ENCODE assay signal across 19 cellular contexts in genomic region chr1:194103516-194104246, GRCh38.
"Had no signal": no experiment of that assay in that cellular context is flagged by ENCODE, and none has a peak within 500 bp of the region (broad histone marks: within the 10 kb centered on the region; RNA-seq: fewer than 3 reads in every experiment).

No MANE protein-coding gene starts in this region.

- H3K4me1 ChIP-seq: gastroesophageal sphincter, left ventricle myocardium inferior, vagina had no signal

- H3K4me3 Mint-ChIP-seq: immature natural killer cell; naive B cell; nephron progenitor cell; stimulated activated naive B cell treated with anti-CD40 and anti-IgM and Interleukin-4, amounts not matched to agents 10 μg/mL and 1 μg/mL and 100 μg/mL, for 72 hours had no signal

- FAIRE-seq: endometrium, keratinocyte, small intestine had no signal

- DNase-seq: effector memory CD4-positive, alpha-beta T cell; immature natural killer cell; left ventricle myocardium inferior; mesenchymal stem cell; midbrain; naive B cell; small intestine; stimulated activated CD4-positive, alpha-beta T cell treated with anti-CD3 and anti-CD28 coated beads, Interleukin-2, amount 100 ng/mL, for 48 hours; stimulated activated CD8-positive, alpha-beta memory T cell treated with anti-CD3 and anti-CD28 coated beads, Interleukin-4, amount 100 ng/mL, for 48 hours; stimulated activated naive B cell treated with anti-CD40 and anti-IgM and Interleukin-4, amounts not matched to agents 10 μg/mL and 1 μg/mL and 100 μg/mL, for 72 hours; trophoblast cell had no signal

- H3K27ac ChIP-seq: gastroesophageal sphincter, left ventricle myocardium inferior, neutrophil, vagina had no signal

- H3K27ac Mint-ChIP-seq: immature natural killer cell; naive B cell; nephron progenitor cell; stimulated activated naive B cell treated with anti-CD40 and anti-IgM and Interleukin-4, amounts not matched to agents 10 μg/mL and 1 μg/mL and 100 μg/mL, for 72 hours had no signal

- H3K36me3 Mint-ChIP-seq: naive B cell; stimulated activated naive B cell treated with anti-CD40 and anti-IgM and Interleukin-4, amounts not matched to agents 10 μg/mL and 1 μg/mL and 100 μg/mL, for 72 hours had no signal

- H3K9me3 Mint-ChIP-seq: naive B cell; nephron progenitor cell; stimulated activated naive B cell treated with anti-CD40 and anti-IgM and Interleukin-4, amounts not matched to agents 10 μg/mL and 1 μg/mL and 100 μg/mL, for 72 hours had no signal

- H3K4me1 Mint-ChIP-seq: immature natural killer cell; naive B cell; stimulated activated naive B cell treated with anti-CD40 and anti-IgM and Interleukin-4, amounts not matched to agents 10 μg/mL and 1 μg/mL and 100 μg/mL, for 72 hours had no signal

- H3K4me3 ChIP-seq: gastroesophageal sphincter, left ventricle myocardium inferior, lung, vagina had no signal

- H3K27me3 ChIP-seq: gastroesophageal sphincter, neutrophil, vagina had no signal

- H3K36me3 ChIP-seq: gastroesophageal sphincter, left ventricle myocardium inferior, neutrophil, vagina had no signal

- H3K9me3 ChIP-seq: gastroesophageal sphincter, left ventricle myocardium inferior, neutrophil, vagina had no signal

- ATAC-seq: esophagus mucosa, gastroesophageal sphincter had no signal
